In the genomic region with DNA sequence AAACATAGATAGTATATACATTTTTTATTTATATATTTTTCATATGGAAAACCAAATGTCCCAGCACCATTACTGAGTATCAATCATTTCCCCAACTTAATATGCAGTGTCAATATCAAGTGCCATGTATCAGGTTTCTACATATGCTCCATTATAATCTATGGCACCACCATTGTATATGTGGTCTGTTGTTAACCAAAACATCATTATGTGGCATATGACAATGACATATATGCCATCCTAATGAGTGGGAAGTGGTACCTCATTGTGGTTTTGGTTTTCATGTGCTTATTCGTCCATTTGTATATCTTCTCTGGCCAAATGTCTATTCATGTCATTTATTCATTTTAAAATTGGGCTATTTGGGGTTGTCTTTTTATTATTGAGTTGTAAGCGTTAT, we compare ENCODE assay signal across 19 cellular contexts. TPM values are rescaled to one million over a fixed set of nuclear protein-coding genes. Genes with fewer than 3 reads are reported as not detected.
A peak's percentile ranks its signal among the peaks of the same experiment; 100 is the strongest.
DNase-seq lines count a peak whose midpoint lies in the region; ATAC-seq lines count a peak whose summit lies in the region.
"Had no signal": no experiment of that assay in that cellular context is flagged by ENCODE, and none has a peak within 500 bp of the region (broad histone marks: within the 10 kb centered on the region; RNA-seq: fewer than 3 reads in every experiment).

No MANE protein-coding gene starts in this region.

- H3K79me2 ChIP-seq in Karpas-422 (ENCODE audit: low read length), result peaks cover 18% of the 10 kb centered on the region; the same call in 1 of the 2 replicates

- no peaks in the 10 kb centered on the region for H4K20me1 ChIP-seq in Karpas-422 (ENCODE audit: insufficient read depth, low read depth, low read length)
- H4K20me1 ChIP-seq: BLaER1 treated with 17β-estradiol and CSF1 and Interleukin-3, amounts not matched to agents 10 nM and 100 nM had no signal

- no peaks in the 10 kb centered on the region for H3K36me3 Mint-ChIP-seq in activated naive CD8-positive, alpha-beta T cell treated with anti-CD3 and anti-CD28 coated beads, Interleukin-2, amount 50 U/mL, for 24 hours (ENCODE audit: low read depth)
- peaks cover 3% of the 10 kb centered on the region for H3K36me3 Mint-ChIP-seq in activated naive CD8-positive, alpha-beta T cell treated with anti-CD3 and anti-CD28 coated beads for 36 hours
- peaks cover 5% of the 10 kb centered on the region for H3K36me3 Mint-ChIP-seq in stimulated activated effector memory CD8-positive, alpha-beta T cell treated with anti-CD3 and anti-CD28 coated beads, Interleukin-12 subunit alpha, Interleukin-12 subunit beta, amount 100 ng/mL, for 72 hours
- H3K36me3 Mint-ChIP-seq: CD8-positive, alpha-beta T cell had no signal

- H2AFZ ChIP-seq in Karpas-422 (ENCODE audit: low read length), result no peak overlapping the region

- peaks cover 2% of the 10 kb centered on the region for H3K27me3 Mint-ChIP-seq in activated naive CD8-positive, alpha-beta T cell treated with anti-CD3 and anti-CD28 coated beads, Interleukin-2, amount 50 U/mL, for 24 hours
- no peaks in the 10 kb centered on the region for H3K27me3 Mint-ChIP-seq in activated naive CD8-positive, alpha-beta T cell treated with anti-CD3 and anti-CD28 coated beads for 36 hours
- H3K27me3 Mint-ChIP-seq: CD4-positive, alpha-beta T cell had no signal

- H3K9me2 ChIP-seq in Karpas-422 (replicated peaks; ENCODE audit: insufficient read depth, low read length), result no peaks in the 10 kb centered on the region

- H3K27ac Mint-ChIP-seq in activated naive CD8-positive, alpha-beta T cell treated with anti-CD3 and anti-CD28 coated beads, Interleukin-2, amount 50 U/mL, for 24 hours, result no peak overlapping the region
- no peak overlapping the region for H3K27ac Mint-ChIP-seq in activated naive CD8-positive, alpha-beta T cell treated with anti-CD3 and anti-CD28 coated beads for 36 hours
- H3K27ac Mint-ChIP-seq in stimulated activated effector memory CD8-positive, alpha-beta T cell treated with anti-CD3 and anti-CD28 coated beads, Interleukin-12 subunit alpha, Interleukin-12 subunit beta, amount 100 ng/mL, for 72 hours, result no peak overlapping the region
- H3K27ac Mint-ChIP-seq: B cell; CD4-positive, alpha-beta T cell; CD8-positive, alpha-beta T cell had no signal

- H3K4me2 ChIP-seq in Karpas-422 (ENCODE audit: low read depth, low read length, poor library complexity, severe bottlenecking), result no peak overlapping the region
- H3K4me2 ChIP-seq: A549; BLaER1 treated with 17β-estradiol and CSF1 and Interleukin-3, amounts not matched to agents 10 nM and 100 nM had no signal

- H3K36me3 ChIP-seq in Karpas-422 (ENCODE audit: insufficient read depth, low read length) (peaks cover 14% of the 10 kb centered on the region), SJCRH30 (no peaks in the 10 kb centered on the region)

- no peak for DNase-seq in activated naive CD8-positive, alpha-beta T cell treated with anti-CD3 and anti-CD28 coated beads, Interleukin-2, amount 50 U/mL, for 24 hours
- no peak for DNase-seq in activated naive CD8-positive, alpha-beta T cell treated with anti-CD3 and anti-CD28 coated beads for 36 hours
- DNase-seq in Karpas-422, result no peak
- DNase-seq in SJCRH30, result no peak
- DNase-seq in stimulated activated effector memory CD8-positive, alpha-beta T cell treated with anti-CD3 and anti-CD28 coated beads, Interleukin-12 subunit alpha, Interleukin-12 subunit beta, amount 100 ng/mL, for 72 hours (ENCODE audit: low spot score in 2 of 2), result no peak
- no peak for DNase-seq in GM19240 (ENCODE audit: insufficient read length, low spot score)
- DNase-seq in NCI-H146 treated with DMSO at 0.1 percent for 48 hours (lab: John Stamatoyannopoulos, UW; ENCODE audit: unreplicated experiment), result no peak
- DNase-seq: AML-193; Caco-2; Calu3; CD4-positive, alpha-beta T cell; CD8-positive, alpha-beta T cell; DMS79 treated with DMSO at 0.1 percent for 48 hours; GF-D8 had no signal

- H3K4me3 Mint-ChIP-seq in activated naive CD8-positive, alpha-beta T cell treated with anti-CD3 and anti-CD28 coated beads, Interleukin-2, amount 50 U/mL, for 24 hours, result no peak overlapping the region
- no peak overlapping the region for H3K4me3 Mint-ChIP-seq in activated naive CD8-positive, alpha-beta T cell treated with anti-CD3 and anti-CD28 coated beads for 36 hours
- no peak overlapping the region for H3K4me3 Mint-ChIP-seq in stimulated activated effector memory CD8-positive, alpha-beta T cell treated with anti-CD3 and anti-CD28 coated beads, Interleukin-12 subunit alpha, Interleukin-12 subunit beta, amount 100 ng/mL, for 72 hours
- H3K4me3 Mint-ChIP-seq: B cell; CD4-positive, alpha-beta T cell; CD8-positive, alpha-beta T cell had no signal

- H3K4me1 ChIP-seq in Karpas-422 (ENCODE audit: low read length) (peaks cover 39% of the 10 kb centered on the region), SJCRH30 (peaks cover 22% of the 10 kb centered on the region)
- H3K4me1 ChIP-seq: A549, Caco-2 had no signal

- peaks cover 6% of the 10 kb centered on the region for H3K4me1 Mint-ChIP-seq in activated naive CD8-positive, alpha-beta T cell treated with anti-CD3 and anti-CD28 coated beads, Interleukin-2, amount 50 U/mL, for 24 hours
- peaks cover 3% of the 10 kb centered on the region for H3K4me1 Mint-ChIP-seq in activated naive CD8-positive, alpha-beta T cell treated with anti-CD3 and anti-CD28 coated beads for 36 hours
- H3K4me1 Mint-ChIP-seq in stimulated activated effector memory CD8-positive, alpha-beta T cell treated with anti-CD3 and anti-CD28 coated beads, Interleukin-12 subunit alpha, Interleukin-12 subunit beta, amount 100 ng/mL, for 72 hours, result peaks cover 11% of the 10 kb centered on the region

- ATAC-seq in activated naive CD8-positive, alpha-beta T cell treated with anti-CD3 and anti-CD28 coated beads, Interleukin-2, amount 50 U/mL, for 24 hours, result peak; percentile 63
- peak; percentile 58 for ATAC-seq in stimulated activated effector memory CD8-positive, alpha-beta T cell treated with anti-CD3 and anti-CD28 coated beads, Interleukin-12 subunit alpha, Interleukin-12 subunit beta, amount 100 ng/mL, for 72 hours
- ATAC-seq: A549; CD8-positive, alpha-beta T cell had no signal

- H3K9me3 Mint-ChIP-seq in activated naive CD8-positive, alpha-beta T cell treated with anti-CD3 and anti-CD28 coated beads, Interleukin-2, amount 50 U/mL, for 24 hours, result no peaks in the 10 kb centered on the region
- no peaks in the 10 kb centered on the region for H3K9me3 Mint-ChIP-seq in activated naive CD8-positive, alpha-beta T cell treated with anti-CD3 and anti-CD28 coated beads for 36 hours
- H3K9me3 Mint-ChIP-seq in stimulated activated effector memory CD8-positive, alpha-beta T cell treated with anti-CD3 and anti-CD28 coated beads, Interleukin-12 subunit alpha, Interleukin-12 subunit beta, amount 100 ng/mL, for 72 hours, result no peaks in the 10 kb centered on the region
- H3K9me3 Mint-ChIP-seq: CD4-positive, alpha-beta T cell; CD8-positive, alpha-beta T cell had no signal

- no peak overlapping the region for H3K4me3 ChIP-seq in Karpas-422 (ENCODE audit: low read length)
- no peak overlapping the region for H3K4me3 ChIP-seq in SJCRH30
- H3K4me3 ChIP-seq: A549; BLaER1 treated with 17β-estradiol and CSF1 and Interleukin-3, amounts not matched to agents 10 nM and 100 nM had no signal

- H3K9ac ChIP-seq in Karpas-422 (ENCODE audit: low read length), result no peak overlapping the region
- H3K9ac ChIP-seq: BLaER1 treated with 17β-estradiol and CSF1 and Interleukin-3, amounts not matched to agents 10 nM and 100 nM had no signal

- H3K27ac ChIP-seq in Karpas-422 (ENCODE audit: low read length), result peak overlapping the region; percentile 53
- H3K27ac ChIP-seq in SJCRH30, result peak overlapping the region; percentile 82
- H3K27ac ChIP-seq: 22Rv1; A549; BLaER1 treated with 17β-estradiol and CSF1 and Interleukin-3, amounts not matched to agents 10 nM and 100 nM; C4-2B had no signal

- H3K27me3 ChIP-seq in Karpas-422 (ENCODE audit: low read length) (no peaks in the 10 kb centered on the region), SJCRH30 (no peaks in the 10 kb centered on the region)
- H3K27me3 ChIP-seq: BLaER1 treated with 17β-estradiol and CSF1 and Interleukin-3, amounts not matched to agents 10 nM and 100 nM had no signal

- H3K9me3 ChIP-seq in Karpas-422 (ENCODE audit: low read length), result no peaks in the 10 kb centered on the region; the same call in 1 of the 2 replicates
- no peaks in the 10 kb centered on the region for H3K9me3 ChIP-seq in SJCRH30 (replicated peaks)
- H3K9me3 ChIP-seq: A549, Caco-2 had no signal

RNA-seq across cellular contexts. Expression of a gene that starts 9.2 kb away (rescaled TPM):
- total RNA-seq in activated naive CD8-positive, alpha-beta T cell treated with anti-CD3 and anti-CD28 coated beads for 36 hours, result 10 to 100 TPM; 36.4 to 37.2 TPM
- total RNA-seq in Karpas-422 (2014; rRNA removed; shearing (Covaris generic); ENCODE audit: low replicate concordance), result 229 and 264 TPM in 2 replicates
- total RNA-seq in SJCRH30 (2014; rRNA removed; shearing (Covaris generic)), result 15.4 and 18.6 TPM in 2 replicates

RNA-seq across cellular contexts. Expression of a gene that starts 22.4 kb away (rescaled TPM):
- 100 to 1,000 TPM; 225 TPM for total RNA-seq in activated naive CD8-positive, alpha-beta T cell treated with anti-CD3 and anti-CD28 coated beads for 36 hours
- 233 and 379 TPM in 2 replicates for total RNA-seq in Karpas-422 (2014; rRNA removed; shearing (Covaris generic); ENCODE audit: low replicate concordance)
- total RNA-seq in SJCRH30 (2014; rRNA removed; shearing (Covaris generic)), result 74.0 and 77.6 TPM in 2 replicates
